ENCODE assay signal across 15 cellular contexts in the genomic region with DNA sequence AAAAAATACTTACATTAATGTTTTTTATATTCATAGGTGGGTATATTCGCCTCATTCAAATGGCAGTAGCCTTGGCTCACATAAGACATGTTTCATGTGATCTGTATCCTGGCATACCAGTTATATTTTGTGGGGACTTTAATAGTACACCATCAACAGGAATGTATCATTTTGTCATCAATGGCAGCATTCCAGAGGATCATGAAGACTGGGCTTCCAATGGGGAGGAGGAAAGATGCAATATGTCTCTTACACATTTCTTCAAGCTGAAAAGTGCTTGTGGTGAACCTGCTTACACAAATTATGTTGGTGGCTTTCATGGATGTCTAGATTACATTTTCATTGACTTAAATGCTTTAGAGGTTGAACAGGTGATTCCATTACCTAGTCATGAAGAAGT. TPM values are rescaled to one million over a fixed set of nuclear protein-coding genes. Genes with fewer than 3 reads are reported as not detected.
DNase-seq lines count a peak whose midpoint lies in the region; ATAC-seq and TF ChIP-seq lines count a peak whose summit lies in the region.
"Had no signal": no experiment of that assay in that cellular context is flagged by ENCODE, and none has a peak within 500 bp of the region (broad histone marks: within the 10 kb centered on the region; RNA-seq: fewer than 3 reads in every experiment).

No MANE protein-coding gene starts in this region.

- no peaks in the 10 kb centered on the region for H3K9me3 ChIP-seq in psoas muscle
- H3K9me3 ChIP-seq: heart left ventricle, right atrium auricular region had no signal

- peaks cover 30% of the 10 kb centered on the region for H3K36me3 Mint-ChIP-seq in T-helper 1 cell treated with Interleukin-12 subunit alpha and Interleukin-12 subunit beta and Interleukin-4 antibody, amounts not matched to agents 30 μg/mL and 1 μg/mL, for 36 hours (ENCODE audit: low read depth)
- peaks cover 43% of the 10 kb centered on the region for H3K36me3 Mint-ChIP-seq in brain
- H3K36me3 Mint-ChIP-seq in natural killer cell treated with Interleukin-12 subunit alpha and Interleukin-12 subunit beta and Interleukin-15 and Interleukin-18, amount 100 ng/mL, for 72 hours = peaks cover 12% of the 10 kb centered on the region

- H3K4me3 Mint-ChIP-seq in T-helper 1 cell treated with Interleukin-12 subunit alpha and Interleukin-12 subunit beta and Interleukin-4 antibody, amounts not matched to agents 30 μg/mL and 1 μg/mL, for 36 hours = peak overlapping the region; percentile 9
- peak overlapping the region in 4 of 5 experiments; percentile 73 to 84 (median 80) for H3K4me3 Mint-ChIP-seq in brain
- peak overlapping the region; percentile 71 for H3K4me3 Mint-ChIP-seq in natural killer cell treated with Interleukin-12 subunit alpha and Interleukin-12 subunit beta and Interleukin-15 and Interleukin-18, amount 100 ng/mL, for 72 hours

- H3K27ac Mint-ChIP-seq in T-helper 1 cell treated with Interleukin-12 subunit alpha and Interleukin-12 subunit beta and Interleukin-4 antibody, amounts not matched to agents 30 μg/mL and 1 μg/mL, for 36 hours = no peak overlapping the region
- no peak overlapping the region for H3K27ac Mint-ChIP-seq in brain
- H3K27ac Mint-ChIP-seq in natural killer cell treated with Interleukin-12 subunit alpha and Interleukin-12 subunit beta and Interleukin-15 and Interleukin-18, amount 100 ng/mL, for 72 hours = peak overlapping the region in 1 of 2 donors; percentile 16

- no peak overlapping the region for H3K27ac ChIP-seq in psoas muscle
- H3K27ac ChIP-seq: heart left ventricle, right atrium auricular region, SK-N-MC had no signal

- TF ChIP-seq CTCF in brain (conservative IDR thresholded peaks at IDR 0.05) (no peak), psoas muscle (IDR thresholded peaks at IDR 0.05) (no peak)

- no peak overlapping the region for H3K4me3 ChIP-seq in psoas muscle
- H3K4me3 ChIP-seq: right atrium auricular region, SK-N-MC had no signal

- H3K27me3 Mint-ChIP-seq in T-helper 1 cell treated with Interleukin-12 subunit alpha and Interleukin-12 subunit beta and Interleukin-4 antibody, amounts not matched to agents 30 μg/mL and 1 μg/mL, for 36 hours (ENCODE audit: low read depth) = no peaks in the 10 kb centered on the region
- H3K27me3 Mint-ChIP-seq in brain = peaks cover 10% of the 10 kb centered on the region
- no peaks in the 10 kb centered on the region for H3K27me3 Mint-ChIP-seq in natural killer cell treated with Interleukin-12 subunit alpha and Interleukin-12 subunit beta and Interleukin-15 and Interleukin-18, amount 100 ng/mL, for 72 hours

- peaks cover 0 to 44% of the 10 kb centered on the region in 2 donors for H3K36me3 ChIP-seq in psoas muscle (ENCODE audit: insufficient read depth in 1 of 2, low read depth in 1 of 2)

- 93 to 97% (median 97%) methylated on average over 1 of the region's 1 CpG for WGBS in psoas muscle, 3 donors

- H3K4me1 Mint-ChIP-seq in T-helper 1 cell treated with Interleukin-12 subunit alpha and Interleukin-12 subunit beta and Interleukin-4 antibody, amounts not matched to agents 30 μg/mL and 1 μg/mL, for 36 hours (ENCODE audit: low read depth) = peaks cover 35% of the 10 kb centered on the region
- peaks cover 51% of the 10 kb centered on the region for H3K4me1 Mint-ChIP-seq in brain
- H3K4me1 Mint-ChIP-seq in natural killer cell treated with Interleukin-12 subunit alpha and Interleukin-12 subunit beta and Interleukin-15 and Interleukin-18, amount 100 ng/mL, for 72 hours (ENCODE audit: low read depth in 2 of 2) = peaks cover 29 to 37% of the 10 kb centered on the region in 2 donors

- no peaks in the 10 kb centered on the region for H3K9me3 Mint-ChIP-seq in T-helper 1 cell treated with Interleukin-12 subunit alpha and Interleukin-12 subunit beta and Interleukin-4 antibody, amounts not matched to agents 30 μg/mL and 1 μg/mL, for 36 hours
- H3K9me3 Mint-ChIP-seq in brain = no peaks in the 10 kb centered on the region
- no peaks in the 10 kb centered on the region for H3K9me3 Mint-ChIP-seq in natural killer cell treated with Interleukin-12 subunit alpha and Interleukin-12 subunit beta and Interleukin-15 and Interleukin-18, amount 100 ng/mL, for 72 hours

- no peak for DNase-seq in T-helper 1 cell
- peak; percentile 54 for DNase-seq in M059J (ENCODE audit: low read depth)
- no peak for DNase-seq in natural killer cell treated with Interleukin-12 subunit alpha and Interleukin-12 subunit beta and Interleukin-15 and Interleukin-18, amount 100 ng/mL, for 72 hours (ENCODE audit: low spot score)
- no peak for DNase-seq in NCI-H2081 treated with DMSO at 0.1 percent for 48 hours (lab: John Stamatoyannopoulos, UW)
- no peak for DNase-seq in psoas muscle
- DNase-seq in activated CD8-positive, alpha-beta memory T cell treated with anti-CD3 and anti-CD28 coated beads for 24 hours = no peak
- DNase-seq: ACHN, heart left ventricle, Kasumi-1, mesendoderm, NCI-H526 had no signal

- H3K27me3 ChIP-seq in psoas muscle (ENCODE audit: insufficient read depth in 3 of 3, low read length in 2 of 3) = no peaks in the 10 kb centered on the region
- H3K27me3 ChIP-seq: heart left ventricle, right atrium auricular region had no signal

- intact Hi-C loops in psoas muscle (cut with DNase I) = loop anchor here in 1 of 2 donors (5.0 kb wide), 1 partner anchor 38 kb away; the partner anchor contains the start of gene ARF4

- ATAC-seq in natural killer cell treated with Interleukin-12 subunit alpha and Interleukin-12 subunit beta and Interleukin-15 and Interleukin-18, amount 100 ng/mL, for 72 hours = no peak
- ATAC-seq in psoas muscle = no peak
- ATAC-seq: heart left ventricle had no signal

- peaks cover 32% of the 10 kb centered on the region for H3K4me1 ChIP-seq in psoas muscle

RNA-seq across cellular contexts. Expression of gene PDE12, which starts 3.5 kb away (rescaled TPM):
- 6.5 and 13.8 TPM in 2 replicates for total RNA-seq in M059J (2014; rRNA removed; shearing (Covaris generic))
- polyA plus RNA-seq in brain (ENCODE audit: insufficient read depth, low read depth, low replicate concordance) (5.4 TPM), psoas muscle (10 to 100 TPM in 1 of 3 donors, 1 to 10 TPM in 2; 5.9 to 16.3 (median 8.0) TPM)
- total RNA-seq in natural killer cell treated with Interleukin-12 subunit alpha and Interleukin-12 subunit beta and Interleukin-15 and Interleukin-18, amount 100 ng/mL, for 72 hours = 10 to 100 TPM; 29.5 to 30.0 TPM
- total RNA-seq in psoas muscle = 10 to 100 TPM; 11.8 to 20.6 (median 17.2) TPM

RNA-seq across cellular contexts. Expression of gene DNAH12, which starts 15.4 kb away (rescaled TPM):
- 0.02 and 0.47 TPM in 2 replicates for total RNA-seq in M059J (2014; rRNA removed; shearing (Covaris generic))
- polyA plus RNA-seq in brain (ENCODE audit: insufficient read depth, low read depth, low replicate concordance) (not detected), psoas muscle (under 1 TPM in 2 of 3 donors, not detected in 1; under 0.01 to 0.27 TPM)
- under 1 TPM; 0.05 to 0.33 TPM for total RNA-seq in natural killer cell treated with Interleukin-12 subunit alpha and Interleukin-12 subunit beta and Interleukin-15 and Interleukin-18, amount 100 ng/mL, for 72 hours
- under 1 TPM; 0.04 to 0.34 (median 0.08) TPM for total RNA-seq in psoas muscle

RNA-seq across cellular contexts. Expression of gene ARF4, which starts 37.6 kb away (rescaled TPM):
- total RNA-seq in M059J (2014; rRNA removed; shearing (Covaris generic)) = 538 and 605 TPM in 2 replicates
- polyA plus RNA-seq in brain (ENCODE audit: insufficient read depth, low read depth, low replicate concordance) (107 TPM), psoas muscle (100 to 1,000 TPM in 1 of 3 donors, 10 to 100 TPM in 2; 54.3 to 127 (median 96.1) TPM)
- 100 to 1,000 TPM in 1 of 2 donors, 10 to 100 TPM in 1; 92.7 to 112 TPM for total RNA-seq in natural killer cell treated with Interleukin-12 subunit alpha and Interleukin-12 subunit beta and Interleukin-15 and Interleukin-18, amount 100 ng/mL, for 72 hours
- total RNA-seq in psoas muscle = 10 to 100 TPM; 37.7 to 76.7 (median 44.7) TPM

Comparison
In these comparisons a context has a peak if more than half of its experiments do, and no peak if none do; other contexts are left out.
1. H3K4me3 Mint-ChIP-seq: peak in every context shown above with its lines; median percentile 80 in brain; 71 in natural killer cell treated with Interleukin-12 subunit alpha and Interleukin-12 subunit beta and Interleukin-15 and Interleukin-18, amount 100 ng/mL, for 72 hours; 9 in T-helper 1 cell treated with Interleukin-12 subunit alpha and Interleukin-12 subunit beta and Interleukin-4 antibody, amounts not matched to agents 30 μg/mL and 1 μg/mL, for 36 hours.